23 cellular contexts compared by ENCODE assay signal in the genomic region with DNA sequence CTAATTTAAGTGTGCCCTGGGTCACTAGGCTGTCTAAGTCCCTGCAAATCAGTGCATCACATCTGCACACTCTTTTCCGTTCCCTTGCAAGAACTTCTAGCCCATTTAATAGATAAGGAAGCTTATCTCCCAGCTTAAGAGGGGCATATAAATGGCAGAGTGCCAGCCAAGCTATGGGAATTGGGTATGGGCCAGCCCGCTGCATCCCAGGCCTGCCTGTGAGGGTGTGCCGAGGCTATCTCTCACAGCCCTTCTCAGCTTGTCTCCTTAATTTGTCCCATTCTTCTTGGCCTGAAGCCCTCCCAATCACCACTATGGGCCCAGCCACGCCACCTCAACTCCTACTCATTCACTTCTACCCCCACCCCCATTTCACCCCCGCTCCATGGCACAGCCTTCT. TPM values are rescaled to one million over a fixed set of nuclear protein-coding genes. Genes with fewer than 3 reads are reported as not detected.
DNase-seq lines count a peak whose midpoint lies in the region; ATAC-seq, FAIRE-seq and TF ChIP-seq lines count a peak whose summit lies in the region.
"Had no signal": no experiment of that assay in that cellular context is flagged by ENCODE, and none has a peak within 500 bp of the region (broad histone marks: within the 10 kb centered on the region; RNA-seq: fewer than 3 reads in every experiment).

No MANE protein-coding gene starts in this region.

- H3K4me3 Mint-ChIP-seq in activated CD4-positive, alpha-beta T cell treated with anti-CD3 and anti-CD28 coated beads for 36 hours, result no peak overlapping the region
- no peak overlapping the region for H3K4me3 Mint-ChIP-seq in activated CD4-positive, alpha-beta T cell treated with anti-CD3 and anti-CD28 coated beads, Interleukin-2, amount 10 ng/mL, durations not matched to agents 7 days and 5 days
- H3K4me3 Mint-ChIP-seq: activated CD8-positive, alpha-beta T cell treated with anti-CD3 and anti-CD28 coated beads for 36 hours; activated T-helper 17 cell treated with anti-CD3 and anti-CD28 coated beads, Interleukin-2, amount 50 U/mL, for 72 hours; H9 had no signal

- POLR2A ChIA-PET in activated CD4-positive, alpha-beta T cell treated with anti-CD3 and anti-CD28 coated beads for 36 hours (lab: Charles Lee), result no interaction called here
- POLR2A ChIA-PET in activated CD4-positive, alpha-beta T cell treated with anti-CD3 and anti-CD28 coated beads, Interleukin-2, amount 10 ng/mL, durations not matched to agents 7 days and 5 days (lab: Charles Lee), result no interaction called here

- H3K27ac ChIP-seq in pancreas, result no peak overlapping the region
- H3K27ac ChIP-seq: 22Rv1; BLaER1 treated with 17β-estradiol and CSF1 and Interleukin-3, amounts not matched to agents 10 nM and 100 nM; parathyroid adenoma; PC-9; thoracic aorta had no signal

- H3K36me3 ChIP-seq in H7 (replicated peaks; ENCODE audit: control insufficient read depth, insufficient read depth, low read length), result no peaks in the 10 kb centered on the region
- H3K36me3 ChIP-seq in pancreas, result peaks cover 0 to 36% (median 32%) of the 10 kb centered on the region in 3 donors
- H3K36me3 ChIP-seq: BLaER1 treated with 17β-estradiol and CSF1 and Interleukin-3, amounts not matched to agents 10 nM and 100 nM had no signal

- no peaks in the 10 kb centered on the region for H3K27me3 Mint-ChIP-seq in activated CD4-positive, alpha-beta T cell treated with anti-CD3 and anti-CD28 coated beads for 36 hours
- no peaks in the 10 kb centered on the region for H3K27me3 Mint-ChIP-seq in activated CD4-positive, alpha-beta T cell treated with anti-CD3 and anti-CD28 coated beads, Interleukin-2, amount 10 ng/mL, durations not matched to agents 7 days and 5 days
- H3K27me3 Mint-ChIP-seq: activated CD8-positive, alpha-beta T cell treated with anti-CD3 and anti-CD28 coated beads for 36 hours; activated T-helper 17 cell treated with anti-CD3 and anti-CD28 coated beads, Interleukin-2, amount 50 U/mL, for 72 hours had no signal

- no peak for TF ChIP-seq CTCF in pancreas (IDR thresholded peaks at IDR 0.05)

- peaks cover 5% of the 10 kb centered on the region for H3K9me3 Mint-ChIP-seq in activated CD4-positive, alpha-beta T cell treated with anti-CD3 and anti-CD28 coated beads for 36 hours (ENCODE audit: low read depth)
- no peaks in the 10 kb centered on the region for H3K9me3 Mint-ChIP-seq in activated CD4-positive, alpha-beta T cell treated with anti-CD3 and anti-CD28 coated beads, Interleukin-2, amount 10 ng/mL, durations not matched to agents 7 days and 5 days
- H3K9me3 Mint-ChIP-seq: activated T-helper 17 cell treated with anti-CD3 and anti-CD28 coated beads, Interleukin-2, amount 50 U/mL, for 72 hours; H9 had no signal

- no peaks in the 10 kb centered on the region for H3K36me3 Mint-ChIP-seq in activated CD4-positive, alpha-beta T cell treated with anti-CD3 and anti-CD28 coated beads for 36 hours (ENCODE audit: low read depth)
- H3K36me3 Mint-ChIP-seq in activated CD4-positive, alpha-beta T cell treated with anti-CD3 and anti-CD28 coated beads, Interleukin-2, amount 10 ng/mL, durations not matched to agents 7 days and 5 days (ENCODE audit: low read depth), result no peaks in the 10 kb centered on the region

- H3K4me1 Mint-ChIP-seq in activated CD4-positive, alpha-beta T cell treated with anti-CD3 and anti-CD28 coated beads for 36 hours, result no peaks in the 10 kb centered on the region
- no peaks in the 10 kb centered on the region for H3K4me1 Mint-ChIP-seq in activated CD4-positive, alpha-beta T cell treated with anti-CD3 and anti-CD28 coated beads, Interleukin-2, amount 10 ng/mL, durations not matched to agents 7 days and 5 days
- H3K4me1 Mint-ChIP-seq: activated T-helper 17 cell treated with anti-CD3 and anti-CD28 coated beads, Interleukin-2, amount 50 U/mL, for 72 hours had no signal

- intact Hi-C loops in activated CD4-positive, alpha-beta T cell treated with anti-CD3 and anti-CD28 coated beads for 36 hours (cut with DNase I, micrococcal nuclease), result no loop called here
- intact Hi-C loops in pancreas (cut with DNase I), result no loop called here

- no peak for FAIRE-seq in pancreas (lab: Jason Lieb, UNC)
- FAIRE-seq: GM18507, small intestine had no signal

- no peak overlapping the region for H3K4me3 ChIP-seq in H7 (ENCODE audit: insufficient read depth, low read depth, low read length)
- H3K4me3 ChIP-seq in pancreas, result no peak overlapping the region
- H3K4me3 ChIP-seq: BLaER1 treated with 17β-estradiol and CSF1 and Interleukin-3, amounts not matched to agents 10 nM and 100 nM; PC-9; thoracic aorta had no signal

- H3K9me3 ChIP-seq in pancreas, result no peaks in the 10 kb centered on the region

- peak; percentile 1 for DNase-seq in activated CD4-positive, alpha-beta T cell treated with anti-CD3 and anti-CD28 coated beads for 36 hours
- DNase-seq in activated CD4-positive, alpha-beta T cell treated with anti-CD3 and anti-CD28 coated beads, Interleukin-2, amount 10 ng/mL, durations not matched to agents 7 days and 5 days, result no peak
- DNase-seq in H7 (peak; percentile 16), dermis blood vessel endothelial cell (peak; percentile 25), pancreas (peak in 5 of 6 donors; percentile 2 to 27 (median 12)), cortex of kidney (lab: John Stamatoyannopoulos, UW) (no peak)
- DNase-seq: activated CD8-positive, alpha-beta T cell treated with anti-CD3 and anti-CD28 coated beads for 36 hours; foreskin fibroblast; NCI-H1105 treated with DMSO at 0.1 percent for 48 hours; NCI-H2171; NCI-H774; PC-9; small intestine had no signal

- CTCF ChIA-PET in activated CD4-positive, alpha-beta T cell treated with anti-CD3 and anti-CD28 coated beads for 36 hours (lab: Charles Lee), result no interaction called here
- CTCF ChIA-PET in activated CD4-positive, alpha-beta T cell treated with anti-CD3 and anti-CD28 coated beads, Interleukin-2, amount 10 ng/mL, durations not matched to agents 7 days and 5 days (lab: Charles Lee), result no interaction called here

- no peak overlapping the region for H3K27ac Mint-ChIP-seq in activated CD4-positive, alpha-beta T cell treated with anti-CD3 and anti-CD28 coated beads for 36 hours
- no peak overlapping the region for H3K27ac Mint-ChIP-seq in activated CD4-positive, alpha-beta T cell treated with anti-CD3 and anti-CD28 coated beads, Interleukin-2, amount 10 ng/mL, durations not matched to agents 7 days and 5 days
- H3K27ac Mint-ChIP-seq: activated CD8-positive, alpha-beta T cell treated with anti-CD3 and anti-CD28 coated beads for 36 hours; activated T-helper 17 cell treated with anti-CD3 and anti-CD28 coated beads, Interleukin-2, amount 50 U/mL, for 72 hours; H9 had no signal

- H3K4me1 ChIP-seq in pancreas, result no peaks in the 10 kb centered on the region
- H3K4me1 ChIP-seq: parathyroid adenoma had no signal

- ATAC-seq in activated CD4-positive, alpha-beta T cell treated with anti-CD3 and anti-CD28 coated beads for 36 hours, result no peak
- no peak for ATAC-seq in pancreas
- ATAC-seq in HG03565 (IDR thresholded peaks at IDR 0.05; ENCODE audit: unreplicated experiment), result no peak
- no peak for ATAC-seq in GM19467 (IDR thresholded peaks at IDR 0.05; ENCODE audit: unreplicated experiment)
- ATAC-seq: activated CD8-positive, alpha-beta T cell treated with anti-CD3 and anti-CD28 coated beads for 36 hours; activated T-helper 17 cell treated with anti-CD3 and anti-CD28 coated beads, Interleukin-2, amount 50 U/mL, for 72 hours had no signal

- H3K27me3 ChIP-seq in H7 (ENCODE audit: control insufficient read depth, insufficient read depth, low read length) (no peaks in the 10 kb centered on the region), pancreas (no peaks in the 10 kb centered on the region)
- H3K27me3 ChIP-seq: BLaER1 treated with 17β-estradiol and CSF1 and Interleukin-3, amounts not matched to agents 10 nM and 100 nM had no signal

- WGBS in pancreas, 2 donors, result 82 to 83% methylated on average over 5 of the region's 5 CpGs

RNA-seq across cellular contexts. Expression of a gene that starts 14.7 kb away (rescaled TPM):
- total RNA-seq in activated CD4-positive, alpha-beta T cell treated with anti-CD3 and anti-CD28 coated beads for 36 hours, result under 1 TPM; 0.16 to 0.25 TPM
- total RNA-seq in activated CD4-positive, alpha-beta T cell treated with anti-CD3 and anti-CD28 coated beads, Interleukin-2, amount 10 ng/mL, durations not matched to agents 7 days and 5 days, result under 1 TPM; 0.12 to 0.21 TPM
- total RNA-seq in H7 (2014; rRNA removed; shearing (Covaris generic)), result 0.26 TPM in 1 of 2 replicates, not detected in the other
- total RNA-seq in dermis blood vessel endothelial cell, result 9.2 and 147 TPM in 2 replicates
- total RNA-seq in pancreas, result 100 to 1,000 TPM; 146 to 273 (median 196) TPM
- 100 to 1,000 TPM; 301 to 450 TPM for polyA plus RNA-seq in pancreas

RNA-seq across cellular contexts. Expression of a gene that starts 37.4 kb away (rescaled TPM):
- total RNA-seq in activated CD4-positive, alpha-beta T cell treated with anti-CD3 and anti-CD28 coated beads for 36 hours, result not detected
- total RNA-seq in activated CD4-positive, alpha-beta T cell treated with anti-CD3 and anti-CD28 coated beads, Interleukin-2, amount 10 ng/mL, durations not matched to agents 7 days and 5 days, result not detected
- 1.9 and 2.7 TPM in 2 replicates for total RNA-seq in H7 (2014; rRNA removed; shearing (Covaris generic))
- total RNA-seq in dermis blood vessel endothelial cell, result 0.09 TPM in 1 of 2 replicates, not detected in the other
- total RNA-seq in pancreas, result under 1 TPM in 1 of 6 donors, not detected in 5; 0.55 TPM
- under 1 TPM; 0.34 to 0.47 TPM for polyA plus RNA-seq in pancreas
- total RNA-seq: activated CD8-positive, alpha-beta T cell treated with anti-CD3 and anti-CD28 coated beads for 36 hours; activated T-helper 17 cell treated with anti-CD3 and anti-CD28 coated beads, Interleukin-2, amount 50 U/mL, for 72 hours; LHCN-M2; PC-9; thoracic aorta had no signal

Comparison
In these comparisons a context has a peak if more than half of its experiments do, and no peak if none do; other contexts are left out.
1. DNase-seq: peak in activated CD4-positive, alpha-beta T cell treated with anti-CD3 and anti-CD28 coated beads for 36 hours (single experiment), H7 (single experiment), dermis blood vessel endothelial cell (single experiment) and pancreas (5 of 6); none in activated CD4-positive, alpha-beta T cell treated with anti-CD3 and anti-CD28 coated beads, Interleukin-2, amount 10 ng/mL, durations not matched to agents 7 days and 5 days (single experiment) and cortex of kidney (single experiment).